In genomic region chr20:61436268-61436667, GRCh38 we compare ENCODE assay signal across 14 cellular contexts.
DNase-seq lines count a peak whose midpoint lies in the region; ATAC-seq and TF ChIP-seq lines count a peak whose summit lies in the region.
"Had no signal": no experiment of that assay in that cellular context is flagged by ENCODE, and none has a peak within 500 bp of the region (broad histone marks: within the 10 kb centered on the region; RNA-seq: fewer than 3 reads in every experiment).

No MANE protein-coding gene starts in this region.

- no peaks in the 10 kb centered on the region for H3K79me2 ChIP-seq in GM23338 (replicated peaks; ENCODE audit: insufficient read depth)

- peak overlapping the region; percentile 56 for H3K4me2 ChIP-seq in GM23338

- H3K36me3 Mint-ChIP-seq in GM23338 (ENCODE audit: low read depth), result peaks cover 18% of the 10 kb centered on the region; the same call in 2 of the 3 replicates
- H3K36me3 Mint-ChIP-seq in mesothelial cell of epicardium, result no peaks in the 10 kb centered on the region

- DNase-seq in GM23338 (ENCODE audit: low spot score), result no peak
- DNase-seq in amniotic epithelial cell (ENCODE audit: low read depth), result peak; percentile 20
- peak; percentile 2 for DNase-seq in fibroblast of villous mesenchyme (ENCODE audit: low read depth)
- DNase-seq in sciatic nerve (ENCODE audit: low spot score), result peak; percentile 21
- DNase-seq in mesothelial cell of epicardium (ENCODE audit: low spot score in 2 of 2, unreplicated experiment in 2 of 2), result no peak
- no peak for DNase-seq in activated T-cell treated with anti-CD3 and anti-CD28 coated beads for 4 hours
- DNase-seq in NCI-H1092 treated with DMSO at 0.1 percent for 48 hours (lab: John Stamatoyannopoulos, UW), result no peak
- no peak for DNase-seq in T-helper 2 cell
- DNase-seq: cerebellar nuclear complex; NCI-H510A; SIG-M5; stimulated activated CD8-positive, alpha-beta memory T cell treated with anti-CD3 and anti-CD28 coated beads, Interleukin-4, amount 100 ng/mL, for 48 hours had no signal

- H3K4me1 ChIP-seq in GM23338 (ENCODE audit: insufficient read depth), result peaks cover 47% of the 10 kb centered on the region

- no peaks in the 10 kb centered on the region for H3K36me3 ChIP-seq in GM23338 (ENCODE audit: insufficient read depth)

- H3K4me3 ChIP-seq in GM23338, result peak overlapping the region; percentile 25; the same call in 1 of the 2 replicates
- H3K4me3 ChIP-seq in fibroblast of villous mesenchyme (ENCODE audit: low read depth, low read length), result no peak overlapping the region

- intact Hi-C loops in sciatic nerve (cut with DNase I), result no loop called here

- TF ChIP-seq CTCF in GM23338 (conservative IDR thresholded peaks at IDR 0.05; ENCODE audit: low read depth in 2 of 2) (no peak), fibroblast of villous mesenchyme (IDR thresholded peaks at IDR 0.05; ENCODE audit: insufficient read depth, low read depth, low read length) (no peak), mesothelial cell of epicardium (IDR thresholded peaks at IDR 0.05; ENCODE audit: unreplicated experiment) (no peak)

- ATAC-seq in GM23338, result peak; percentile 56
- no peak for ATAC-seq in sciatic nerve

- peaks cover 22% of the 10 kb centered on the region for H3K27me3 Mint-ChIP-seq in GM23338 (ENCODE audit: insufficient read depth, low read depth, poor library complexity)
- H3K27me3 Mint-ChIP-seq in mesothelial cell of epicardium (ENCODE audit: low read depth), result peaks cover 58% of the 10 kb centered on the region

- H3F3A ChIP-seq in GM23338 (replicated peaks; ENCODE audit: low read depth), result peaks cover 16% of the 10 kb centered on the region; the same call in 1 of the 2 replicates

- peak overlapping the region; percentile 99 for H3K27ac ChIP-seq in GM23338 (ENCODE audit: low read depth)
- H3K27ac ChIP-seq: HL-60 had no signal

- H2AFZ ChIP-seq in GM23338, result no peak overlapping the region

- H3K9me3 Mint-ChIP-seq in GM23338, result peaks cover 18% of the 10 kb centered on the region; the same call in 2 of the 3 replicates
- H3K9me3 Mint-ChIP-seq in mesothelial cell of epicardium, result no peaks in the 10 kb centered on the region

- H4K20me1 ChIP-seq in GM23338 (replicated peaks; ENCODE audit: insufficient read depth), result no peaks in the 10 kb centered on the region

- H3K4me1 Mint-ChIP-seq in GM23338 (peaks cover 68% of the 10 kb centered on the region), mesothelial cell of epicardium (peaks cover 34% of the 10 kb centered on the region)

- no peaks in the 10 kb centered on the region for H3K27me3 ChIP-seq in GM23338 (ENCODE audit: insufficient read depth)

- H3K9me2 ChIP-seq in GM23338 (ENCODE audit: insufficient read depth), result peaks cover 5% of the 10 kb centered on the region; the same call in 1 of the 2 replicates

- H3K4me3 Mint-ChIP-seq in GM23338 (peak overlapping the region; percentile 45), mesothelial cell of epicardium (no peak overlapping the region)
- H3K4me3 Mint-ChIP-seq: activated T-helper 1 cell treated with anti-CD3 and anti-CD28 coated beads, Interleukin-12 subunit alpha, Interleukin-12 subunit beta, Interleukin-2, Interleukin-4 antibody, amounts not matched to agents 30 ng/mL and 10 ng/mL and 1 ng/mL, durations not matched to agents 14 hours and 24 hours and 36 hours had no signal

- H3K27ac Mint-ChIP-seq in GM23338 (peak overlapping the region; percentile 99), mesothelial cell of epicardium (no peak overlapping the region)
- H3K27ac Mint-ChIP-seq: activated T-helper 1 cell treated with anti-CD3 and anti-CD28 coated beads, Interleukin-12 subunit alpha, Interleukin-12 subunit beta, Interleukin-2, Interleukin-4 antibody, amounts not matched to agents 30 ng/mL and 10 ng/mL and 1 ng/mL, durations not matched to agents 14 hours and 24 hours and 36 hours had no signal

TF ChIP-seq in GM23338, 12 proteins besides CTCF, POLR2A, EP300 and RAD21 (continues in another document):
- TF ChIP-seq ZNF331 (CRISPR knock-in tag; IDR thresholded peaks at IDR 0.05; ENCODE audit: low read depth), result no peak
- TF ChIP-seq CREB1 (CRISPR knock-in tag; IDR thresholded peaks at IDR 0.05; ENCODE audit: low read depth), result no peak
- TF ChIP-seq POLR2AphosphoS5 (IDR thresholded peaks at IDR 0.05; ENCODE audit: low read depth), result peak; percentile 27; the same call in 1 of the 2 replicates
- TF ChIP-seq JUNB (IDR thresholded peaks at IDR 0.05; ENCODE audit: unreplicated experiment), result no peak
- no peak for TF ChIP-seq REST (IDR thresholded peaks at IDR 0.05; ENCODE audit: unreplicated experiment)
- TF ChIP-seq ZNF462 (CRISPR knock-in tag; IDR thresholded peaks at IDR 0.05), result peak; percentile 52

Comparison
In these comparisons a context has a peak if more than half of its experiments do, and no peak if none do; other contexts are left out.
1. DNase-seq: peak in amniotic epithelial cell (single experiment), fibroblast of villous mesenchyme (single experiment) and sciatic nerve (single experiment); none in GM23338 (single experiment), mesothelial cell of epicardium (0 of 2), activated T-cell treated with anti-CD3 and anti-CD28 coated beads for 4 hours (single experiment), NCI-H1092 treated with DMSO at 0.1 percent for 48 hours (single experiment) and T-helper 2 cell (0 of 5).